ENCODE assay signal across 15 cellular contexts in genomic region chr15:56964182-56964581, GRCh38. TPM values are rescaled to one million over a fixed set of nuclear protein-coding genes. Genes with fewer than 3 reads are reported as not detected.
DNase-seq lines count a peak whose midpoint lies in the region; ATAC-seq and TF ChIP-seq lines count a peak whose summit lies in the region.
"Had no signal": no experiment of that assay in that cellular context is flagged by ENCODE, and none has a peak within 500 bp of the region (broad histone marks: within the 10 kb centered on the region; RNA-seq: fewer than 3 reads in every experiment).

No MANE protein-coding gene starts in this region.

- CTCF ChIA-PET in WTC11 (lab: Charles Lee): no interaction called here

- TF ChIP-seq CTCF in WTC11 (IDR thresholded peaks at IDR 0.05): no peak
- no peak for TF ChIP-seq CTCF in fibroblast of villous mesenchyme (IDR thresholded peaks at IDR 0.05; ENCODE audit: insufficient read depth, low read depth, low read length)

- ATAC-seq in left ventricle myocardium superior (peak; percentile 33), WTC11 (no peak), HG03520 (IDR thresholded peaks at IDR 0.05; ENCODE audit: unreplicated experiment) (no peak)
- ATAC-seq: gastroesophageal sphincter had no signal

- intact Hi-C loops in left ventricle myocardium superior (cut with micrococcal nuclease) (no loop called here), cardiac septum (cut with DNase I) (no loop called here)

- H3K9me3 Mint-ChIP-seq in WTC11: no peaks in the 10 kb centered on the region

- peak overlapping the region; percentile 72 for H3K27ac Mint-ChIP-seq in WTC11
- H3K27ac Mint-ChIP-seq: B cell had no signal

- H3K4me3 ChIP-seq in fibroblast of villous mesenchyme (ENCODE audit: low read depth, low read length): no peak overlapping the region
- H3K4me3 ChIP-seq: gastroesophageal sphincter, left ventricle myocardium inferior, prostate gland, testis had no signal

- DNase-seq in left ventricle myocardium superior (no peak), cardiac septum (ENCODE audit: low spot score) (no peak), WTC11 (ENCODE audit: low spot score) (no peak), fibroblast of villous mesenchyme (ENCODE audit: low read depth) (peak; percentile 56), mucosa of gallbladder (ENCODE audit: low spot score) (no peak), amygdala (lab: John Stamatoyannopoulos, UW) (no peak), HCEC 1CT (no peak)
- DNase-seq: GDM1, left ventricle myocardium inferior, NCI-H1930, testis had no signal

- POLR2A ChIA-PET in WTC11 (lab: Charles Lee): no interaction called here

- no peaks in the 10 kb centered on the region for H3K27me3 Mint-ChIP-seq in WTC11 (ENCODE audit: low read depth)
- H3K27me3 Mint-ChIP-seq: B cell had no signal

- H3K4me1 Mint-ChIP-seq in WTC11: peaks cover 52% of the 10 kb centered on the region

- H3K36me3 Mint-ChIP-seq in WTC11: no peaks in the 10 kb centered on the region

- H3K4me3 Mint-ChIP-seq in WTC11: no peak overlapping the region
- H3K4me3 Mint-ChIP-seq: B cell had no signal

TF ChIP-seq in WTC11, 78 proteins besides CTCF, POLR2A, EP300 and RAD21:
- no peak for TF ChIP-seq RELA (CRISPR knock-in tag; IDR thresholded peaks at IDR 0.05; ENCODE audit: borderline replicate concordance)
- TF ChIP-seq, protein P1, sequence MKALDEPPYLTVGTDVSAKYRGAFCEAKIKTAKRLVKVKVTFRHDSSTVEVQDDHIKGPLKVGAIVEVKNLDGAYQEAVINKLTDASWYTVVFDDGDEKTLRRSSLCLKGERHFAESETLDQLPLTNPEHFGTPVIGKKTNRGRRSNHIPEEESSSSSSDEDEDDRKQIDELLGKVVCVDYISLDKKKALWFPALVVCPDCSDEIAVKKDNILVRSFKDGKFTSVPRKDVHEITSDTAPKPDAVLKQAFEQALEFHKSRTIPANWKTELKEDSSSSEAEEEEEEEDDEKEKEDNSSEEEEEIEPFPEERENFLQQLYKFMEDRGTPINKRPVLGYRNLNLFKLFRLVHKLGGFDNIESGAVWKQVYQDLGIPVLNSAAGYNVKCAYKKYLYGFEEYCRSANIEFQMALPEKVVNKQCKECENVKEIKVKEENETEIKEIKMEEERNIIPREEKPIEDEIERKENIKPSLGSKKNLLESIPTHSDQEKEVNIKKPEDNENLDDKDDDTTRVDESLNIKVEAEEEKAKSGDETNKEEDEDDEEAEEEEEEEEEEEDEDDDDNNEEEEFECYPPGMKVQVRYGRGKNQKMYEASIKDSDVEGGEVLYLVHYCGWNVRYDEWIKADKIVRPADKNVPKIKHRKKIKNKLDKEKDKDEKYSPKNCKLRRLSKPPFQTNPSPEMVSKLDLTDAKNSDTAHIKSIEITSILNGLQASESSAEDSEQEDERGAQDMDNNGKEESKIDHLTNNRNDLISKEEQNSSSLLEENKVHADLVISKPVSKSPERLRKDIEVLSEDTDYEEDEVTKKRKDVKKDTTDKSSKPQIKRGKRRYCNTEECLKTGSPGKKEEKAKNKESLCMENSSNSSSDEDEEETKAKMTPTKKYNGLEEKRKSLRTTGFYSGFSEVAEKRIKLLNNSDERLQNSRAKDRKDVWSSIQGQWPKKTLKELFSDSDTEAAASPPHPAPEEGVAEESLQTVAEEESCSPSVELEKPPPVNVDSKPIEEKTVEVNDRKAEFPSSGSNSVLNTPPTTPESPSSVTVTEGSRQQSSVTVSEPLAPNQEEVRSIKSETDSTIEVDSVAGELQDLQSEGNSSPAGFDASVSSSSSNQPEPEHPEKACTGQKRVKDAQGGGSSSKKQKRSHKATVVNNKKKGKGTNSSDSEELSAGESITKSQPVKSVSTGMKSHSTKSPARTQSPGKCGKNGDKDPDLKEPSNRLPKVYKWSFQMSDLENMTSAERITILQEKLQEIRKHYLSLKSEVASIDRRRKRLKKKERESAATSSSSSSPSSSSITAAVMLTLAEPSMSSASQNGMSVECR (CRISPR knock-in tag; IDR thresholded peaks at IDR 0.05; ENCODE audit: borderline replicate concordance): no peak
- TF ChIP-seq, protein P2, sequence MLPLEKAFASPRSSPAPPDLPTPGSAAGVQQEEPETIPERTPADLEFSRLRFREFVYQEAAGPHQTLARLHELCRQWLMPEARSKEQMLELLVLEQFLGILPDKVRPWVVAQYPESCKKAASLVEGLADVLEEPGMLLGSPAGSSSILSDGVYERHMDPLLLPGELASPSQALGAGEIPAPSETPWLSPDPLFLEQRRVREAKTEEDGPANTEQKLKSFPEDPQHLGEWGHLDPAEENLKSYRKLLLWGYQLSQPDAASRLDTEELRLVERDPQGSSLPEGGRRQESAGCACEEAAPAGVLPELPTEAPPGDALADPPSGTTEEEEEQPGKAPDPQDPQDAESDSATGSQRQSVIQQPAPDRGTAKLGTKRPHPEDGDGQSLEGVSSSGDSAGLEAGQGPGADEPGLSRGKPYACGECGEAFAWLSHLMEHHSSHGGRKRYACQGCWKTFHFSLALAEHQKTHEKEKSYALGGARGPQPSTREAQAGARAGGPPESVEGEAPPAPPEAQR (CRISPR knock-in tag; IDR thresholded peaks at IDR 0.05): no peak
- TF ChIP-seq JAZF1 (CRISPR knock-in tag; IDR thresholded peaks at IDR 0.05): no peak
- TF ChIP-seq NFATC4 (CRISPR knock-in tag; IDR thresholded peaks at IDR 0.05): no peak
- no peak for TF ChIP-seq ZBTB21 (CRISPR knock-in tag; IDR thresholded peaks at IDR 0.05; ENCODE audit: borderline replicate concordance)
- TF ChIP-seq, protein P3, sequence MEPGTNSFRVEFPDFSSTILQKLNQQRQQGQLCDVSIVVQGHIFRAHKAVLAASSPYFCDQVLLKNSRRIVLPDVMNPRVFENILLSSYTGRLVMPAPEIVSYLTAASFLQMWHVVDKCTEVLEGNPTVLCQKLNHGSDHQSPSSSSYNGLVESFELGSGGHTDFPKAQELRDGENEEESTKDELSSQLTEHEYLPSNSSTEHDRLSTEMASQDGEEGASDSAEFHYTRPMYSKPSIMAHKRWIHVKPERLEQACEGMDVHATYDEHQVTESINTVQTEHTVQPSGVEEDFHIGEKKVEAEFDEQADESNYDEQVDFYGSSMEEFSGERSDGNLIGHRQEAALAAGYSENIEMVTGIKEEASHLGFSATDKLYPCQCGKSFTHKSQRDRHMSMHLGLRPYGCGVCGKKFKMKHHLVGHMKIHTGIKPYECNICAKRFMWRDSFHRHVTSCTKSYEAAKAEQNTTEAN (CRISPR knock-in tag; IDR thresholded peaks at IDR 0.05): no peak
- no peak for TF ChIP-seq RORB (CRISPR knock-in tag; IDR thresholded peaks at IDR 0.05)
- no peak for TF ChIP-seq TEAD4 (CRISPR knock-in tag; IDR thresholded peaks at IDR 0.05)
- TF ChIP-seq ZNF219 (CRISPR knock-in tag; IDR thresholded peaks at IDR 0.05; ENCODE audit: borderline replicate concordance): no peak
- TF ChIP-seq FOXK1 (CRISPR knock-in tag; IDR thresholded peaks at IDR 0.05): no peak
- TF ChIP-seq HMGA2 (CRISPR knock-in tag; IDR thresholded peaks at IDR 0.05): no peak

RNA-seq across cellular contexts. Expression of gene TCF12, which starts 45.7 kb away (rescaled TPM):
- total RNA-seq in left ventricle myocardium superior (48.4 TPM), cardiac septum (57.3 TPM), WTC11 (2021) (73.2 to 92.9 TPM (median 81.3 TPM) in 3 replicates), fibroblast of villous mesenchyme (99.5 and 110 TPM in 2 replicates), mucosa of gallbladder (112 TPM)
